In the genomic region with DNA sequence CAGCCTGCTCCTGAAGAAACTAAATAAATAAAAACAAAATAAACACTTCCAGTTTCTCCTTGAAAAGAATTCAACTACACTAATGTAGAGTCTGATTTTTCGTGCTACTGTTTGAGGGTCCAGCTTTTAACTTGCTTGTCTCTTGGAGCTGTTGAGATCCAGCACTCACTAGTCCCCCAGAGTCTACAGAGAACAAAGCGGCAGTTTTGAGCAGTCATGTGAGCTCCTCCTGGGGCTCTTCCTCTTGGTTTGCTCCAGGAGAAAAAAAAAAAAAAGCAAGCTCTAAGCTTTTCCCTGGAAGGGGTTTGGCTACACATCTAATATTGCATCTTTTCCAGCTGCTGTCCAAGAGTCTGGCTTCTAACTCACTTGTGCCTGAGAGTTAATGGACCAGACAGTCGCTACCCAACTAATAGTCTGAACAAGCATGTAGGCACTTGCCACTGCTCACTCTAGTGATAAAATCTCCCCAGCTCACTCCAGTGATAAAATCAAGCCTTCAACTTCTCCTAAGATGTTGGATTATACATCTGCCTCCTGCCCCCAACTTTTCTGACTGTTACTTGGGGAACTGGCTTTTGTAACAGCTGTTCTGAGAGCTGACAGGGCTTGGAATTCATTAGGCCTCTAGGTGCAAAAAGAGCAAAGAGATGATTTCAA, we compare ENCODE assay signal across 19 cellular contexts.
"Had no signal": no experiment of that assay in that cellular context is flagged by ENCODE, and none has a peak within 500 bp of the region (broad histone marks: within the 10 kb centered on the region; RNA-seq: fewer than 3 reads in every experiment).

No MANE protein-coding gene starts in this region.

- H3K27ac ChIP-seq: esophagus muscularis mucosa, ovary, thoracic aorta had no signal

- H3K9me3 Mint-ChIP-seq: activated B cell treated with CpG ODN at 0.5 μM for 24 hours had no signal

- ATAC-seq: activated CD8-positive, alpha-beta T cell treated with anti-CD3 and anti-CD28 coated beads for 36 hours; stimulated activated effector memory CD8-positive, alpha-beta T cell treated with anti-CD3 and anti-CD28 coated beads, Interleukin-12 subunit alpha, Interleukin-12 subunit beta, amount 100 ng/mL, for 72 hours had no signal

- H3K4me1 Mint-ChIP-seq: activated B cell treated with CpG ODN at 0.5 μM for 24 hours; activated naive CD8-positive, alpha-beta T cell treated with anti-CD3 and anti-CD28 coated beads for 36 hours; brain; stimulated activated effector memory CD8-positive, alpha-beta T cell treated with anti-CD3 and anti-CD28 coated beads, Interleukin-12 subunit alpha, Interleukin-12 subunit beta, amount 100 ng/mL, for 72 hours had no signal

- H3K36me3 Mint-ChIP-seq: activated naive CD8-positive, alpha-beta T cell treated with anti-CD3 and anti-CD28 coated beads for 36 hours; stimulated activated effector memory CD8-positive, alpha-beta T cell treated with anti-CD3 and anti-CD28 coated beads, Interleukin-12 subunit alpha, Interleukin-12 subunit beta, amount 100 ng/mL, for 72 hours had no signal

- H3K4me3 Mint-ChIP-seq: activated B cell treated with CpG ODN at 0.5 μM for 24 hours; activated CD8-positive, alpha-beta T cell treated with anti-CD3 and anti-CD28 coated beads for 36 hours; activated naive CD8-positive, alpha-beta T cell treated with anti-CD3 and anti-CD28 coated beads for 36 hours; brain; neural crest cell; stimulated activated effector memory CD8-positive, alpha-beta T cell treated with anti-CD3 and anti-CD28 coated beads, Interleukin-12 subunit alpha, Interleukin-12 subunit beta, amount 100 ng/mL, for 72 hours; T-helper 2 cell treated with Interferon-gamma antibody and Interleukin-4, amounts not matched to agents 5 μg/mL and 100 μg/mL, for 36 hours had no signal

- H3K4me1 ChIP-seq: esophagus muscularis mucosa had no signal

- H3K4me3 ChIP-seq: esophagus muscularis mucosa, ovary, thoracic aorta had no signal

- H3K27me3 Mint-ChIP-seq: activated B cell treated with CpG ODN at 0.5 μM for 24 hours; activated CD8-positive, alpha-beta T cell treated with anti-CD3 and anti-CD28 coated beads for 36 hours; activated naive CD8-positive, alpha-beta T cell treated with anti-CD3 and anti-CD28 coated beads for 36 hours; brain had no signal

- DNase-seq: activated B cell treated with CpG ODN at 0.5 μM for 24 hours; activated CD4-positive, alpha-beta T cell treated with anti-CD3 and anti-CD28 coated beads for 48 hours; activated CD8-positive, alpha-beta T cell treated with anti-CD3 and anti-CD28 coated beads for 36 hours; activated gamma-delta T cell treated with Interleukin-2 at 50 U/mL for 16 hours; activated naive CD8-positive, alpha-beta T cell treated with anti-CD3 and anti-CD28 coated beads for 36 hours; central memory CD4-positive, alpha-beta T cell; cortex of kidney; effector CD4-positive, alpha-beta T cell; hypothalamus; midbrain; ovary; stimulated activated CD4-positive, alpha-beta T cell treated with anti-CD3 and anti-CD28 coated beads, Interleukin-12 subunit alpha, Interleukin-12 subunit beta, amount 100 ng/mL, for 4 hours; stimulated activated CD4-positive, alpha-beta T cell treated with anti-CD3 and anti-CD28 coated beads, Interleukin-2, amount 100 ng/mL, for 24 hours had no signal

- H3K36me3 ChIP-seq: esophagus muscularis mucosa, ovary, thoracic aorta had no signal

- H3K27me3 ChIP-seq: esophagus muscularis mucosa, ovary had no signal

- H3K9me3 ChIP-seq: ovary, thoracic aorta had no signal

- H3K27ac Mint-ChIP-seq: activated B cell treated with CpG ODN at 0.5 μM for 24 hours; activated CD8-positive, alpha-beta T cell treated with anti-CD3 and anti-CD28 coated beads for 36 hours; activated naive CD8-positive, alpha-beta T cell treated with anti-CD3 and anti-CD28 coated beads for 36 hours; brain; stimulated activated effector memory CD8-positive, alpha-beta T cell treated with anti-CD3 and anti-CD28 coated beads, Interleukin-12 subunit alpha, Interleukin-12 subunit beta, amount 100 ng/mL, for 72 hours; T-helper 2 cell treated with Interferon-gamma antibody and Interleukin-4, amounts not matched to agents 5 μg/mL and 100 μg/mL, for 36 hours had no signal
